Comparison of ENCODE assay signal across 1 cellular context in the genomic region with DNA sequence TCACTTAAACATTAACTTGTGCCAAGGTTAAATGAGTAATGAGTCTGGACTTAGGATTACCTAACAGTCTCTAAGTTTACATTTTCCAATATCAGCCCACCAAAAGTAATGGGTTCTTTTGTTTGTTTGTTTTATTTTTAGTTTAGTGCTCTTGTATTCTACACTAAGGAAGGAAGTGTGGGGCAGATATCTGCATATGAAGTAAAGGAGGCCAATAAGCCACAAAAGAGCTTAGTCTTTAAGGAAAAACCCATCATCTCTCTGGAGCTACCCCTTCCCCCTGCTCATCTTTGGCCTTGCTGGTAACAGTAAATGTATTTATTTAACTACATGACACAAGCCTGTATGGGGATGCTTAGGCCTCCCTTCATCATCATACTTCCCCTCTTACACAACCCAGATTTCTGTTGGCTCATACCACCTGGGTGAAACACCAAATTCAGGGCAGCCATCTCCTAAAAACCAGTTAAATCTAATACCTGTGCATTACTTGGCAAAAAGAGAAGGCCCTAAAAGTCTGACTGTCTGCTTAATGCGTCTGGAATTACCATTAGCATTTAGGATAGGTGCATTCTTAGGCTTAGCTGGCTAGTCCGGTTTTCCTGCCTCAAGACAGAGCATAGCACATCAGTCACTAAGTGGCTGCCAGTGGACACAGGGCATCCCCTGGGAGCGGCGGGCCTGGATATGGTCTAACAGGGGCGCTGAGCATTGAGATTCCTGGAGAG.
TF ChIP-seq lines count a peak whose summit lies in the region.

No MANE protein-coding gene starts in this region.

TF ChIP-seq in GM23338, 12 proteins besides CTCF, POLR2A, EP300 and RAD21 (continued from another document):
- no peak for TF ChIP-seq ZNF462 (CRISPR knock-in tag; IDR thresholded peaks at IDR 0.05)
TF ChIP-seq in GM23338: peak in this region for 0.
